Comparison of ENCODE assay signal across 26 cellular contexts in genomic region chr17:29060475-29060874, GRCh38. TPM values are rescaled to one million over a fixed set of nuclear protein-coding genes. Genes with fewer than 3 reads are reported as not detected.
DNase-seq lines count a peak whose midpoint lies in the region; ATAC-seq and TF ChIP-seq lines count a peak whose summit lies in the region.
"Had no signal": no experiment of that assay in that cellular context is flagged by ENCODE, and none has a peak within 500 bp of the region (broad histone marks: within the 10 kb centered on the region; RNA-seq: fewer than 3 reads in every experiment).

No MANE protein-coding gene starts in this region.

- H3K27me3 ChIP-seq in MM.1S (replicated peaks; ENCODE audit: insufficient read depth, low read length), result no peaks in the 10 kb centered on the region
- H3K27me3 ChIP-seq: neutrophil had no signal

- H3K27ac ChIP-seq in angular gyrus (ENCODE audit: low read depth, low read length), result peak overlapping the region; percentile 41
- no peak overlapping the region for H3K27ac ChIP-seq in MM.1S (ENCODE audit: low read length)
- H3K27ac ChIP-seq: coronary artery, neutrophil had no signal

- H4K20me1 ChIP-seq in MM.1S (ENCODE audit: insufficient read depth, low read length), result no peaks in the 10 kb centered on the region

- H2AFZ ChIP-seq in MM.1S (ENCODE audit: low read length), result no peak overlapping the region

- H3K36me3 Mint-ChIP-seq in type B pancreatic cell, result no peaks in the 10 kb centered on the region
- H3K36me3 Mint-ChIP-seq: activated CD4-positive, alpha-beta memory T cell treated with anti-CD3 and anti-CD28 coated beads for 36 hours; CD4-positive, CD25-positive, alpha-beta regulatory T cell had no signal

- H3K9me3 Mint-ChIP-seq in type B pancreatic cell, result no peaks in the 10 kb centered on the region
- H3K9me3 Mint-ChIP-seq: activated CD4-positive, alpha-beta memory T cell treated with anti-CD3 and anti-CD28 coated beads for 36 hours; activated T-cell treated with anti-CD3 and anti-CD28 coated beads, Interleukin-2, amount 50 U/mL, for 4 hours had no signal

- no peak overlapping the region for H3K9ac ChIP-seq in MM.1S (ENCODE audit: low read length)

- H3K9me2 ChIP-seq in MM.1S (replicated peaks; ENCODE audit: insufficient read depth, low read length), result no peaks in the 10 kb centered on the region

- H3K4me1 Mint-ChIP-seq in type B pancreatic cell (ENCODE audit: unreplicated experiment), result peaks cover 16% of the 10 kb centered on the region

- H3K9me3 ChIP-seq in MM.1S (replicated peaks; ENCODE audit: insufficient read depth, low read length), result no peaks in the 10 kb centered on the region
- H3K9me3 ChIP-seq: neutrophil had no signal

- H3K36me3 ChIP-seq in MM.1S (replicated peaks; ENCODE audit: insufficient read depth, low read length), result no peaks in the 10 kb centered on the region
- H3K36me3 ChIP-seq: neutrophil had no signal

- intact Hi-C loops in Right ventricle myocardium inferior (cut with DNase I), result no loop called here
- intact Hi-C loops in cardiac septum (cut with DNase I), result no loop called here

- no peak overlapping the region for H3K4me2 ChIP-seq in MM.1S (ENCODE audit: low read depth, low read length)

- DNase-seq in Right ventricle myocardium inferior (ENCODE audit: missing footprints) (peak; percentile 20), cardiac septum (ENCODE audit: low spot score) (no peak), islet precursor cell (peak; percentile 63), type B pancreatic cell (ENCODE audit: extremely low spot score, unreplicated experiment) (no peak), MM.1S (no peak), HUDEP-2 (lab: John Stamatoyannopoulos, UW; ENCODE audit: unreplicated experiment in 76 of 76) (no peak)
- DNase-seq: activated CD4-positive, alpha-beta memory T cell treated with anti-CD3 and anti-CD28 coated beads for 36 hours; activated naive CD4-positive, alpha-beta T cell treated with anti-CD3 and anti-CD28 coated beads, Interleukin-2, amount 50 U/mL, for 16 hours; activated T-cell treated with anti-CD3 and anti-CD28 coated beads, Interleukin-2, amount 50 U/mL, for 4 hours; CD4-positive, CD25-positive, alpha-beta regulatory T cell; GF-D8; NCI-H1105; NCI-H69; SHP77 treated with DMSO at 0.1 percent for 48 hours; stimulated activated CD4-positive, alpha-beta T cell treated with anti-CD3 and anti-CD28 coated beads, Interleukin-12 subunit alpha, Interleukin-12 subunit beta, amount 100 ng/mL, for 4 hours; T-helper 17 cell had no signal

- H3K4me3 Mint-ChIP-seq in type B pancreatic cell, result no peak overlapping the region
- H3K4me3 Mint-ChIP-seq: activated CD4-positive, alpha-beta memory T cell treated with anti-CD3 and anti-CD28 coated beads for 36 hours; activated T-cell treated with anti-CD3 and anti-CD28 coated beads, Interleukin-2, amount 50 U/mL, for 4 hours; CD4-positive, CD25-positive, alpha-beta regulatory T cell; T-helper 17 cell had no signal

- H3K4me3 ChIP-seq in MM.1S (ENCODE audit: low read length), result no peak overlapping the region
- H3K4me3 ChIP-seq: coronary artery, GM12878 had no signal

- ATAC-seq in Right ventricle myocardium inferior (no peak), HG03135 (IDR thresholded peaks at IDR 0.05; ENCODE audit: unreplicated experiment) (no peak)
- ATAC-seq: activated T-cell treated with anti-CD3 and anti-CD28 coated beads, Interleukin-2, amount 50 U/mL, for 4 hours; GM12878; HCT116; T-helper 17 cell had no signal

- H3K4me1 ChIP-seq in MM.1S (ENCODE audit: low read length), result no peaks in the 10 kb centered on the region

- H3K79me2 ChIP-seq in MM.1S (ENCODE audit: low read length), result no peaks in the 10 kb centered on the region

- peak overlapping the region; percentile 8 for H3K27ac Mint-ChIP-seq in type B pancreatic cell
- H3K27ac Mint-ChIP-seq: activated CD4-positive, alpha-beta memory T cell treated with anti-CD3 and anti-CD28 coated beads for 36 hours; T-helper 17 cell had no signal

- H3K27me3 Mint-ChIP-seq in type B pancreatic cell, result peaks cover 43% of the 10 kb centered on the region
- H3K27me3 Mint-ChIP-seq: activated CD4-positive, alpha-beta memory T cell treated with anti-CD3 and anti-CD28 coated beads for 36 hours; T-helper 17 cell had no signal

- no peak for TF ChIP-seq CTCF in type B pancreatic cell (conservative IDR thresholded peaks at IDR 0.05)
- no peak for TF ChIP-seq CTCF in MM.1S (IDR thresholded peaks at IDR 0.05; ENCODE audit: low read length)

- no peaks in the 10 kb centered on the region for H3F3A ChIP-seq in MM.1S (ENCODE audit: insufficient read depth, low read length)

RNA-seq across cellular contexts. Expression of gene PIPOX, which starts 17.5 kb away (rescaled TPM):
- total RNA-seq in Right ventricle myocardium inferior, result 1.1 TPM
- total RNA-seq in cardiac septum, result 0.57 TPM
- total RNA-seq in type B pancreatic cell (ENCODE audit: low replicate concordance), result 3.1 and 3.8 TPM in 2 replicates

RNA-seq across cellular contexts. Expression of gene SEZ6, which starts 54.6 kb away (rescaled TPM):
- total RNA-seq in Right ventricle myocardium inferior, result not detected
- not detected for total RNA-seq in cardiac septum
- 6.9 and 11.5 TPM in 2 replicates for total RNA-seq in type B pancreatic cell (ENCODE audit: low replicate concordance)
- total RNA-seq: activated CD4-positive, alpha-beta memory T cell treated with anti-CD3 and anti-CD28 coated beads for 36 hours; activated T-cell treated with anti-CD3 and anti-CD28 coated beads, Interleukin-2, amount 50 U/mL, for 4 hours; endothelial cell of umbilical vein; fibroblast of villous mesenchyme; GM12878; kidney epithelial cell; LHCN-M2 had no signal

Comparison
In these comparisons a context has a peak if more than half of its experiments do, and no peak if none do; other contexts are left out.
1. DNase-seq: peak in Right ventricle myocardium inferior (single experiment) and islet precursor cell (single experiment); none in cardiac septum (single experiment), type B pancreatic cell (single experiment), MM.1S (single experiment) and HUDEP-2 (0 of 76).